Comparison of ENCODE assay signal across 8 cellular contexts in the genomic region with DNA sequence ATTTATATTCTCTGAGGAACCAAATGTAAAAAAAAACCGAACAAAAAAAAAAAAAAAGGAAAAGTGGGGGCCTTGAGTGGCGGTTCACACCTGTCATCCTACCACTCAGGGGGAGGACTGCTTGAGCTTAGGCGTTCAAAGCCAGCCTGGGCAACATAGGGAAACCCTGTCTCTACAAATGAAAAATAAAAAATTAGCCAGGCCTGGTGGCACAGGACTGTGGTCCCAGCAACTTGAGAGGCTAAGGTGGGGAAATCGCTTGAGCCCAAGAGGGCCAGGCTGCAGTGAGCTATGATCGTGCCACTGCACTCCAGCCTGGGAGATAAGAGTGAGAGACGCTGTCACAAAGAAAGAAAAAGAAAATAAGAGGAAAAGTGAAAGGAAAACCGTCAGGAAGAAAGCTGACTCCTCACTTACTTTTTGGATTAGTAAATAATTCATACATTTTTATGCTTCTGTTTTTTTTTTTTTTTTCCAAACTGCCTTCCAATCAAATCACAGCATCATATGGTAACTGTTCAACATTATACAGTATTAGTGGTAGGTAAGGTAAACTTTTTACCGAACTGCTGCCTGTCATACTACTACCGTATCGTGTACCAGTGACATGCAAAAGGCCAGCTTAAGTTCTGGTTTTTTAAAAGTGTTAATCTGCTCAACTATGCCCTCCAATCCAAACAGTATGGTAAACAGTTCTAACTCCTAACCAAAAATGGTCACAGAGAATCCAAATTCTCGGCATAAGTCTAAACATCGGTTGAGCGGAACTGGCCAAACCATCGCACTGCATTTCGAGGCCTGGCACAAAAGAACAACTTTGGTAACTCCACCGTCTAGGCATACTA. TPM values are rescaled to one million over a fixed set of nuclear protein-coding genes. Genes with fewer than 3 reads are reported as not detected.
DNase-seq lines count a peak whose midpoint lies in the region; ATAC-seq and TF ChIP-seq lines count a peak whose summit lies in the region.

No MANE protein-coding gene starts in this region.

- no peak overlapping the region for H2AFZ ChIP-seq in OCI-LY1 (ENCODE audit: low read length)

- peaks cover 28% of the 10 kb centered on the region for H3K79me2 ChIP-seq in OCI-LY1 (ENCODE audit: insufficient read depth, low read length)

- H3F3A ChIP-seq in OCI-LY1 (ENCODE audit: insufficient read depth, low read length), result 0 out of 2 replicates have a peak, but pooled peaks cover 6% of the 10 kb centered on the region

- no peaks in the 10 kb centered on the region for H4K20me1 ChIP-seq in OCI-LY1 (ENCODE audit: insufficient read depth, low read length)

- no peak for ATAC-seq in Right ventricle myocardium inferior
- ATAC-seq in HG02852 (IDR thresholded peaks at IDR 0.05; ENCODE audit: unreplicated experiment), result peak; percentile 18
- ATAC-seq in right lobe of liver, result peak; percentile 16 to 38 (median 32)

- H3K27me3 ChIP-seq in cardiac muscle cell, result no peaks in the 10 kb centered on the region
- no peaks in the 10 kb centered on the region for H3K27me3 ChIP-seq in OCI-LY1 (ENCODE audit: insufficient read depth, low read length)
- H3K27me3 ChIP-seq in right lobe of liver, result no peaks in the 10 kb centered on the region
- H3K27me3 ChIP-seq in thymus (ENCODE audit: control insufficient read depth, insufficient read depth), result no peaks in the 10 kb centered on the region

- H3K36me3 ChIP-seq in cardiac muscle cell (peaks cover 16% of the 10 kb centered on the region), OCI-LY1 (ENCODE audit: insufficient read depth, low read length) (peaks cover 38% of the 10 kb centered on the region), right lobe of liver (peaks cover 0 to 29% (median 15%) of the 10 kb centered on the region in 4 donors), thymus (ENCODE audit: control insufficient read depth, insufficient read depth) (peaks cover 10% of the 10 kb centered on the region)

- no peak for TF ChIP-seq POLR2A in right lobe of liver (IDR thresholded peaks at IDR 0.05)

- H3K4me2 ChIP-seq in OCI-LY1 (ENCODE audit: low read length), result peak overlapping the region; percentile 88

- H3K4me1 ChIP-seq in cardiac muscle cell (ENCODE audit: low read depth) (peaks cover 14% of the 10 kb centered on the region), OCI-LY1 (ENCODE audit: insufficient read depth, low read length, severe bottlenecking) (peaks cover 29% of the 10 kb centered on the region), right lobe of liver (peaks cover 0 to 15% (median 5%) of the 10 kb centered on the region in 4 donors), thymus (ENCODE audit: control insufficient read depth, insufficient read depth, low read length) (peaks cover 2% of the 10 kb centered on the region)

- H3K4me3 ChIP-seq in cardiac muscle cell, result peak overlapping the region; percentile 84
- H3K4me3 ChIP-seq in OCI-LY1 (ENCODE audit: low read depth, low read length, poor library complexity, severe bottlenecking), result peak overlapping the region; percentile 80
- H3K4me3 ChIP-seq in right lobe of liver, result peak overlapping the region; percentile 73 to 95 (median 82)
- peak overlapping the region; percentile 65 for H3K4me3 ChIP-seq in thymus (ENCODE audit: low read length)

- 3% methylated on average over 16 of the region's 16 CpGs for WGBS in right lobe of liver (ENCODE audit: insufficient coverage, low coverage, low lambda C conversion rate, missing lambda C conversion rate)
- 19% methylated on average over 16 of the region's 16 CpGs for WGBS in thymus

- H3K9me2 ChIP-seq in OCI-LY1 (ENCODE audit: low read depth, low read length), result no peaks in the 10 kb centered on the region

- intact Hi-C loops in Right ventricle myocardium inferior (cut with DNase I) (loop anchor here (5.0 to 10.0 kb wide), 3 partner anchors 104 to 213 kb away; partner anchors contain the start of genes SEC62 and SKIL), right lobe of liver (cut with DNase I) (no loop called here)

- H3K9me3 ChIP-seq in cardiac muscle cell (ENCODE audit: low read depth), result no peaks in the 10 kb centered on the region
- H3K9me3 ChIP-seq in OCI-LY1 (ENCODE audit: low read length), result no peaks in the 10 kb centered on the region
- no peaks in the 10 kb centered on the region for H3K9me3 ChIP-seq in right lobe of liver
- no peaks in the 10 kb centered on the region for H3K9me3 ChIP-seq in thymus (ENCODE audit: control insufficient read depth)

- H3K27ac ChIP-seq in cardiac muscle cell (peak overlapping the region; percentile 99), OCI-LY1 (ENCODE audit: low read depth, low read length, poor library complexity, severe bottlenecking) (peak overlapping the region; percentile 78), right lobe of liver (peak overlapping the region; percentile 94 to 97 (median 94)), thymus (ENCODE audit: low read depth) (peak overlapping the region; percentile 91)

- no peak for TF ChIP-seq CTCF in cardiac muscle cell (IDR thresholded peaks at IDR 0.05; ENCODE audit: low read depth, low read length)
- no peak for TF ChIP-seq CTCF in OCI-LY1 (IDR thresholded peaks at IDR 0.05; ENCODE audit: low read length)
- no peak for TF ChIP-seq CTCF in right lobe of liver (IDR thresholded peaks at IDR 0.05)

- peak; percentile 22 to 58 for DNase-seq in cardiac muscle cell (ENCODE audit: low read depth in 1 of 2, low spot score in 1 of 2)
- DNase-seq in Right ventricle myocardium inferior (ENCODE audit: missing footprints), result no peak
- peak; percentile 8 for DNase-seq in central memory CD4-positive, alpha-beta T cell
- DNase-seq in right lobe of liver, result no peak
- no peak for DNase-seq in activated gamma-delta T cell (lab: John Stamatoyannopoulos, UW)

- H3K9ac ChIP-seq in OCI-LY1 (ENCODE audit: low read length), result peak overlapping the region; percentile 92

RNA-seq across cellular contexts. Expression of gene PHC3, which starts 1.2 kb away (rescaled TPM):
- total RNA-seq in cardiac muscle cell (13.6 and 24.5 TPM in 2 replicates), Right ventricle myocardium inferior (46.8 TPM), right lobe of liver (10 to 100 TPM; 20.0 to 32.6 (median 23.5) TPM)
- polyA plus RNA-seq in cardiac muscle cell (25.2 and 43.7 TPM in 2 replicates), thymus (11.7 TPM)

RNA-seq across cellular contexts. Expression of gene PRKCI, which starts 41.9 kb away (rescaled TPM):
- total RNA-seq in cardiac muscle cell (27.5 and 35.1 TPM in 2 replicates), Right ventricle myocardium inferior (17.2 TPM), right lobe of liver (10 to 100 TPM in 2 of 6 experiments, 1 to 10 TPM in 4; 8.2 to 15.7 (median 8.9) TPM)
- polyA plus RNA-seq in cardiac muscle cell (25.2 and 43.8 TPM in 2 replicates), thymus (21.9 TPM)

Comparison
In these comparisons a context has a peak if more than half of its experiments do, and no peak if none do; other contexts are left out.
1. DNase-seq: peak in cardiac muscle cell (2 of 2) and central memory CD4-positive, alpha-beta T cell (single experiment); none in Right ventricle myocardium inferior (single experiment), right lobe of liver (0 of 3) and activated gamma-delta T cell (single experiment).
2. Peak in every context shown above with its lines, with median percentiles within 50 percentile points of each other: H3K27ac ChIP-seq and H3K4me3 ChIP-seq.